In the genomic region with DNA sequence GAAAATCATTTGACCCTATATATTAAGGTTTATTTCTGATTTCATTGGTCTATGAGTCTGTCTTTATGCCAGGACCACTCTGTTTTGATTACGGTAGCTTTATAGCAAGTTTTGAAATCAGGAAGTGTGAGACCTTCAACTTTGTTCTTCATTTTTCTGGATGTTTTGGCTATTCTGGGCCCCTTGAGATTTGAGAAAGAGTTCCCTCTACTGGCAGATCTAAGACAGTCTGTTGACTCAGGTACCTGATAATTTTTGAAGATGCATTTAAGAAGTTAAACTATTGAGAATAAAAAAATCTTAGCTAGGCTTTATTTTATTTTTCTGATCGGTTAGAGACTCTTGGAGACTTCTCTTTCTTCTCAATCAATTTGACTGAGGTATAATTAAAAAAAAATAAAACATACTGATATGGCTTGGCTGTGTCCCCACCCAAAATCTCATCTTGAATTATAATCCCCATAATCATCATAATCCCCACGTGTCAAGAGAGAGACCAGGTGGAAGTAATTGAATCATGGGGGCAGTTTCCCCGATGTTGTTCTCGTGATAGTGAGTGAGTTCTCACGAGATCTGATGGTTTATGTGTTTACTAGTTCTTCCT, we compare ENCODE assay signal across 8 cellular contexts.
DNase-seq lines count a peak whose midpoint lies in the region; ATAC-seq and TF ChIP-seq lines count a peak whose summit lies in the region.

No MANE protein-coding gene starts in this region.

- RAD21 ChIA-PET in HCT116 (lab: Charles Lee; ENCODE audit: low non-redundant PET in 1 of 2, low total read pairs in 2 of 2, uncharacterized antibody in 2 of 2, unreplicated experiment in 2 of 2): interaction anchor here in 1 of 2 experiments (1.5 kb wide), 1 partner anchor 131 kb away, joined by 6 read pairs; no protein-coding TSS in a partner anchor

- H2AFZ ChIP-seq in HCT116 (ENCODE audit: low read depth, low read length, poor library complexity, severe bottlenecking) (peak overlapping the region; percentile 44), OCI-LY3 (ENCODE audit: low read depth, low read length) (peak overlapping the region; percentile 87), fibroblast of lung (ENCODE audit: low read length) (no peak overlapping the region)

- no peaks in the 10 kb centered on the region for H3K9me2 ChIP-seq in HCT116 (ENCODE audit: insufficient read depth)

- BruUV-seq in Calu3 (replicated peaks; lab: Mats Ljungman, UMichigan) (no TSS peak), HCT116 (replicated peaks; lab: Mats Ljungman, UMichigan) (no TSS peak)

- H3K27ac Mint-ChIP-seq in Calu3 (ENCODE audit: unreplicated experiment): no peak overlapping the region
- H3K27ac Mint-ChIP-seq in type B pancreatic cell: no peak overlapping the region
- H3K27ac Mint-ChIP-seq in stimulated activated effector memory CD8-positive, alpha-beta T cell treated with anti-CD3 and anti-CD28 coated beads, Interleukin-12 subunit alpha, Interleukin-12 subunit beta, amount 100 ng/mL, for 72 hours: no peak overlapping the region

- H3K9ac ChIP-seq in HCT116 (ENCODE audit: low read length) (no peak overlapping the region), OCI-LY3 (ENCODE audit: low read length) (0 out of 2 replicates have a peak overlapping the region, but pooled peaks have one; percentile 16), fibroblast of lung (ENCODE audit: insufficient read depth, low read length) (no peak overlapping the region)

- TF ChIP-seq RAD21 in HCT116 (IDR thresholded peaks at IDR 0.05; ENCODE audit: low read depth): peak; percentile 67

- TF ChIP-seq POLR2A in HCT116 (IDR thresholded peaks at IDR 0.05; ENCODE audit: borderline replicate concordance, extremely low read depth, insufficient read depth, insufficient read length): no peak

- H3K27me3 Mint-ChIP-seq in Calu3 (ENCODE audit: unreplicated experiment) (no peaks in the 10 kb centered on the region), type B pancreatic cell (peaks cover 21% of the 10 kb centered on the region)

- CTCF ChIA-PET in Calu3 (lab: Charles Lee) (interaction anchor here (0.8 to 1.3 kb wide), 4 partner anchors 15 to 131 kb away, joined by 3 to 5 read pairs (median 4); no protein-coding TSS in a partner anchor), HCT116 (lab: Charles Lee) (interaction anchor here (0.6 to 1.2 kb wide), 5 partner anchors 11 to 166 kb away, joined by 3 to 22 read pairs (median 4); no protein-coding TSS in a partner anchor)

- H3K79me2 ChIP-seq in HCT116 (ENCODE audit: insufficient read depth, low read length): no peaks in the 10 kb centered on the region
- no peaks in the 10 kb centered on the region for H3K79me2 ChIP-seq in OCI-LY3 (ENCODE audit: low read length)
- no peaks in the 10 kb centered on the region for H3K79me2 ChIP-seq in fibroblast of lung (ENCODE audit: control insufficient read depth, insufficient read depth, low read length)

- peak; percentile 78 for ATAC-seq in HCT116
- ATAC-seq in HG02571 (IDR thresholded peaks at IDR 0.05; ENCODE audit: unreplicated experiment): no peak
- no peak for ATAC-seq in stimulated activated effector memory CD8-positive, alpha-beta T cell treated with anti-CD3 and anti-CD28 coated beads, Interleukin-12 subunit alpha, Interleukin-12 subunit beta, amount 100 ng/mL, for 72 hours
- no peak for ATAC-seq in HG03108 (IDR thresholded peaks at IDR 0.05; ENCODE audit: unreplicated experiment)

- peaks cover 24% of the 10 kb centered on the region for H3K4me1 Mint-ChIP-seq in Calu3 (ENCODE audit: low read depth, unreplicated experiment)
- H3K4me1 Mint-ChIP-seq in type B pancreatic cell (ENCODE audit: unreplicated experiment): no peaks in the 10 kb centered on the region
- no peaks in the 10 kb centered on the region for H3K4me1 Mint-ChIP-seq in stimulated activated effector memory CD8-positive, alpha-beta T cell treated with anti-CD3 and anti-CD28 coated beads, Interleukin-12 subunit alpha, Interleukin-12 subunit beta, amount 100 ng/mL, for 72 hours

- no peak for DNase-seq in Calu3
- peak; percentile 15 for DNase-seq in HCT116 (ENCODE audit: low read depth, low spot score)
- peak; percentile 18 to 52 for DNase-seq in fibroblast of lung (ENCODE audit: low read depth in 2 of 2)
- DNase-seq in type B pancreatic cell (ENCODE audit: extremely low spot score, unreplicated experiment): no peak
- no peak for DNase-seq in stimulated activated effector memory CD8-positive, alpha-beta T cell treated with anti-CD3 and anti-CD28 coated beads, Interleukin-12 subunit alpha, Interleukin-12 subunit beta, amount 100 ng/mL, for 72 hours (ENCODE audit: low spot score in 2 of 2)

- H3K9me3 ChIP-seq in HCT116 (ENCODE audit: control insufficient read depth in 1 of 2, insufficient read depth in 1 of 2, low read depth in 1 of 2, low read length in 2 of 2) (no peaks in the 10 kb centered on the region), OCI-LY3 (ENCODE audit: insufficient read depth, low read length) (no peaks in the 10 kb centered on the region), fibroblast of lung (ENCODE audit: control insufficient read depth, insufficient read depth, low read depth, low read length) (no peaks in the 10 kb centered on the region)

- peaks cover 9% of the 10 kb centered on the region for H3K36me3 Mint-ChIP-seq in Calu3 (ENCODE audit: insufficient read depth, unreplicated experiment)
- H3K36me3 Mint-ChIP-seq in type B pancreatic cell: no peaks in the 10 kb centered on the region
- no peaks in the 10 kb centered on the region for H3K36me3 Mint-ChIP-seq in stimulated activated effector memory CD8-positive, alpha-beta T cell treated with anti-CD3 and anti-CD28 coated beads, Interleukin-12 subunit alpha, Interleukin-12 subunit beta, amount 100 ng/mL, for 72 hours

- H3K9me3 Mint-ChIP-seq in Calu3 (ENCODE audit: low read depth, unreplicated experiment): no peaks in the 10 kb centered on the region
- H3K9me3 Mint-ChIP-seq in type B pancreatic cell: no peaks in the 10 kb centered on the region
- no peaks in the 10 kb centered on the region for H3K9me3 Mint-ChIP-seq in stimulated activated effector memory CD8-positive, alpha-beta T cell treated with anti-CD3 and anti-CD28 coated beads, Interleukin-12 subunit alpha, Interleukin-12 subunit beta, amount 100 ng/mL, for 72 hours

- H3K36me3 ChIP-seq in HCT116 (ENCODE audit: control insufficient read depth in 1 of 2, insufficient read depth in 2 of 2, low read length in 2 of 2) (no peaks in the 10 kb centered on the region), OCI-LY3 (replicated peaks; ENCODE audit: low read depth, low read length) (no peaks in the 10 kb centered on the region), fibroblast of lung (ENCODE audit: control insufficient read depth, insufficient read depth, low read length) (no peaks in the 10 kb centered on the region)

- H3K27me3 ChIP-seq in HCT116 (ENCODE audit: insufficient read depth, low read length): no peaks in the 10 kb centered on the region
- H3K27me3 ChIP-seq in OCI-LY3 (ENCODE audit: low read depth, low read length): no peaks in the 10 kb centered on the region
- H3K27me3 ChIP-seq in fibroblast of lung (ENCODE audit: control insufficient read depth, insufficient read depth, low read length): no peaks in the 10 kb centered on the region

- H4K20me1 ChIP-seq in HCT116 (ENCODE audit: insufficient read depth) (no peaks in the 10 kb centered on the region), OCI-LY3 (ENCODE audit: insufficient read depth, low read length) (no peaks in the 10 kb centered on the region), fibroblast of lung (ENCODE audit: control insufficient read depth, extremely low read depth, insufficient read depth, low read length) (no peaks in the 10 kb centered on the region)

- TF ChIP-seq CTCF in Calu3 (IDR thresholded peaks at IDR 0.05; ENCODE audit: unreplicated experiment): peak; percentile 48
- peak; percentile 58 to 67 (median 67); a peak in 5 of 6 replicates for TF ChIP-seq CTCF in HCT116 (IDR thresholded peaks at IDR 0.05 in 2 of 3, conservative IDR thresholded peaks at IDR 0.05 in 1 of 3; ENCODE audit: borderline replicate concordance in 1 of 3, insufficient read depth in 1 of 3, low read depth in 2 of 3, low read length in 2 of 3)
- TF ChIP-seq CTCF in OCI-LY3 (IDR thresholded peaks at IDR 0.05; ENCODE audit: low read depth, low read length): peak; percentile 64
- peak; percentile 31 to 59 for TF ChIP-seq CTCF in fibroblast of lung (conservative IDR thresholded peaks at IDR 0.05 in 1 of 2, IDR thresholded peaks at IDR 0.05 in 1 of 2; ENCODE audit: low read depth in 1 of 2, low read length in 2 of 2)
- TF ChIP-seq CTCF in type B pancreatic cell (conservative IDR thresholded peaks at IDR 0.05): peak; percentile 73

- no peaks in the 10 kb centered on the region for H3K4me1 ChIP-seq in HCT116 (ENCODE audit: control insufficient read depth in 1 of 2, insufficient read depth in 2 of 2, low read length in 2 of 2)
- peaks cover 19% of the 10 kb centered on the region for H3K4me1 ChIP-seq in OCI-LY3 (ENCODE audit: low read length)
- no peaks in the 10 kb centered on the region for H3K4me1 ChIP-seq in fibroblast of lung (ENCODE audit: control insufficient read depth, extremely low read depth, insufficient read depth, low read length)

- no peak overlapping the region for H3K4me3 ChIP-seq in HCT116 (replicated peaks in 1 of 2; ENCODE audit: low read depth in 1 of 2, low read length in 2 of 2)
- H3K4me3 ChIP-seq in OCI-LY3 (ENCODE audit: low read length): peak overlapping the region; percentile 60
- no peak overlapping the region for H3K4me3 ChIP-seq in fibroblast of lung (replicated peaks in 1 of 4; ENCODE audit: control extremely low read depth in 1 of 4, insufficient read depth in 1 of 4, low read depth in 3 of 4, low read length in 4 of 4)

- POLR2A ChIA-PET in HCT116 (lab: Charles Lee): no interaction called here

- no peak overlapping the region for H3K4me3 Mint-ChIP-seq in Calu3 (ENCODE audit: low read depth, unreplicated experiment)
- no peak overlapping the region for H3K4me3 Mint-ChIP-seq in type B pancreatic cell
- no peak overlapping the region for H3K4me3 Mint-ChIP-seq in stimulated activated effector memory CD8-positive, alpha-beta T cell treated with anti-CD3 and anti-CD28 coated beads, Interleukin-12 subunit alpha, Interleukin-12 subunit beta, amount 100 ng/mL, for 72 hours

- H3K27ac ChIP-seq in HCT116 (ENCODE audit: low read depth, low read length) (no peak overlapping the region), OCI-LY3 (ENCODE audit: low read length) (no peak overlapping the region), fibroblast of lung (ENCODE audit: insufficient read depth, low read length) (no peak overlapping the region)

- H3K4me2 ChIP-seq in HCT116 (ENCODE audit: low read length) (no peak overlapping the region), OCI-LY3 (ENCODE audit: low read length) (peak overlapping the region; percentile 51), fibroblast of lung (ENCODE audit: extremely low read depth, insufficient read depth, low read length) (no peak overlapping the region)

- intact Hi-C loops in Calu3 (cut with micrococcal nuclease; ENCODE audit: unreplicated experiment) (loop anchor here (2.0 kb wide), 1 partner anchor 124 kb away; no protein-coding TSS in a partner anchor), HCT116 (cut with micrococcal nuclease) (loop anchor here (2.0 to 10.0 kb wide), 3 partner anchors 126 to 606 kb away; no protein-coding TSS in a partner anchor)

TF ChIP-seq in HCT116, 20 proteins besides CTCF, POLR2A, EP300 and RAD21 (continues in another document):
- TF ChIP-seq FOSL1 (IDR thresholded peaks at IDR 0.05; ENCODE audit: low read depth) (no peak), CEBPB (IDR thresholded peaks at IDR 0.05; ENCODE audit: low read depth) (no peak), ZFX (IDR thresholded peaks at IDR 0.05) (no peak)

Comparison
In these comparisons a context has a peak if more than half of its experiments do, and no peak if none do; other contexts are left out.
1. DNase-seq: peak in HCT116 (single experiment) and fibroblast of lung (2 of 2); none in Calu3 (single experiment), type B pancreatic cell (single experiment) and stimulated activated effector memory CD8-positive, alpha-beta T cell treated with anti-CD3 and anti-CD28 coated beads, Interleukin-12 subunit alpha, Interleukin-12 subunit beta, amount 100 ng/mL, for 72 hours (0 of 2).
2. Peak in every context shown above with its lines, with median percentiles within 50 percentile points of each other: CTCF ChIP-seq.